1 cellular context compared by ENCODE assay signal in the genomic region with DNA sequence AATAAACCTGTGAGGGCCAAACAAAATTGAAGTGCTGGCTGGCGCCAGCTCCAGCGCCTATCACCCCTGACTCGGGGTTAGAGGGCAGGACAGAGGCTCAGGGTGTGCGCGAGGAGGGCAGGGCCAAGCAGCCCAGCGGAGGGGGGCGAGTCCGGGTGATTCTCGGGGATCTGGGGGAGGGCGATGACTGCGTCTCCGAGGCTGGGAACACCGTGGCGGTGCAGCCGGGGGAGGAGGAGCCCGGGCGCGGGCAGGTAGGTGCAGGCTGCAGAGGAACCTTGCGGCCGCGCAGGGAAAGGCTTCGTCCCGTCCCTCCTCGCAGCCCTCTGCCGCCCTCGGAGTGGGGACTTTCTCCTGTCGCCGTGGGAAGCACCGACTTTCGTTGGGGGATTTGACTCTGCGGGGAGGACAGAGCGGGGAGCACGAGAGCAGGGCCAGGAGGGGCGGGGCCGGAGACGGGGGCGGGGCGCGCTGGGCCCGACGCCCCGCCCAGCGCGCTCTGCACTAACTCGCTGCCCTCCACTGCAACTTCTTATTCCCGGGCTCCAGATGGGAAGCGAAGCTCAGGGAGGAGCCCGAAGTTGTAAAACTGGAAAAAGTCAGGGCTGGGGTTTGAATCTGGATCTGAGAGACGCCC.
TF ChIP-seq lines count a peak whose summit lies in the region.

No MANE protein-coding gene starts in this region.

TF ChIP-seq in HepG2, 621 proteins besides CTCF, POLR2A, EP300 and RAD21 (continued from another document):
- TF ChIP-seq, protein P1, sequence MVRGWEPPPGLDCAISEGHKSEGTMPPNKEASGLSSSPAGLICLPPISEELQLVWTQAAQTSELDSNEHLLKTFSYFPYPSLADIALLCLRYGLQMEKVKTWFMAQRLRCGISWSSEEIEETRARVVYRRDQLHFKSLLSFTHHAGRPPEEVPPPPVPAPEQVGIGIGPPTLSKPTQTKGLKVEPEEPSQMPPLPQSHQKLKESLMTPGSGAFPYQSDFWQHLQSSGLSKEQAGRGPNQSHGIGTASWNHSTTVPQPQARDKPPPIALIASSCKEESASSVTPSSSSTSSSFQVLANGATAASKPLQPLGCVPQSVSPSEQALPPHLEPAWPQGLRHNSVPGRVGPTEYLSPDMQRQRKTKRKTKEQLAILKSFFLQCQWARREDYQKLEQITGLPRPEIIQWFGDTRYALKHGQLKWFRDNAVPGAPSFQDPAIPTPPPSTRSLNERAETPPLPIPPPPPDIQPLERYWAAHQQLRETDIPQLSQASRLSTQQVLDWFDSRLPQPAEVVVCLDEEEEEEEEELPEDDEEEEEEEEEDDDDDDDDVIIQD (CRISPR knock-in tag; IDR thresholded peaks at IDR 0.05; ENCODE audit: low read depth) = no peak
- TF ChIP-seq MZF1 (CRISPR knock-in tag; IDR thresholded peaks at IDR 0.05; ENCODE audit: borderline replicate concordance) = no peak
- TF ChIP-seq RXRA (CRISPR knock-in tag; IDR thresholded peaks at IDR 0.05) = peak; percentile 55
- TF ChIP-seq ZNF337 (CRISPR knock-in tag; IDR thresholded peaks at IDR 0.05; ENCODE audit: borderline replicate concordance, low read depth) = no peak
- no peak for TF ChIP-seq HIVEP1 (CRISPR knock-in tag; IDR thresholded peaks at IDR 0.05)
- TF ChIP-seq ZFP37 (CRISPR knock-in tag; IDR thresholded peaks at IDR 0.05; ENCODE audit: borderline replicate concordance) = no peak
- TF ChIP-seq ZNF766 (CRISPR knock-in tag; IDR thresholded peaks at IDR 0.05; ENCODE audit: borderline replicate concordance) = no peak
- TF ChIP-seq, protein P2, sequence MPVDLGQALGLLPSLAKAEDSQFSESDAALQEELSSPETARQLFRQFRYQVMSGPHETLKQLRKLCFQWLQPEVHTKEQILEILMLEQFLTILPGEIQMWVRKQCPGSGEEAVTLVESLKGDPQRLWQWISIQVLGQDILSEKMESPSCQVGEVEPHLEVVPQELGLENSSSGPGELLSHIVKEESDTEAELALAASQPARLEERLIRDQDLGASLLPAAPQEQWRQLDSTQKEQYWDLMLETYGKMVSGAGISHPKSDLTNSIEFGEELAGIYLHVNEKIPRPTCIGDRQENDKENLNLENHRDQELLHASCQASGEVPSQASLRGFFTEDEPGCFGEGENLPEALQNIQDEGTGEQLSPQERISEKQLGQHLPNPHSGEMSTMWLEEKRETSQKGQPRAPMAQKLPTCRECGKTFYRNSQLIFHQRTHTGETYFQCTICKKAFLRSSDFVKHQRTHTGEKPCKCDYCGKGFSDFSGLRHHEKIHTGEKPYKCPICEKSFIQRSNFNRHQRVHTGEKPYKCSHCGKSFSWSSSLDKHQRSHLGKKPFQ (CRISPR knock-in tag; IDR thresholded peaks at IDR 0.05; ENCODE audit: insufficient replicate concordance) = no peak
- no peak for TF ChIP-seq NFIC (IDR thresholded peaks at IDR 0.05; ENCODE audit: low read length)
- TF ChIP-seq, protein P3, sequence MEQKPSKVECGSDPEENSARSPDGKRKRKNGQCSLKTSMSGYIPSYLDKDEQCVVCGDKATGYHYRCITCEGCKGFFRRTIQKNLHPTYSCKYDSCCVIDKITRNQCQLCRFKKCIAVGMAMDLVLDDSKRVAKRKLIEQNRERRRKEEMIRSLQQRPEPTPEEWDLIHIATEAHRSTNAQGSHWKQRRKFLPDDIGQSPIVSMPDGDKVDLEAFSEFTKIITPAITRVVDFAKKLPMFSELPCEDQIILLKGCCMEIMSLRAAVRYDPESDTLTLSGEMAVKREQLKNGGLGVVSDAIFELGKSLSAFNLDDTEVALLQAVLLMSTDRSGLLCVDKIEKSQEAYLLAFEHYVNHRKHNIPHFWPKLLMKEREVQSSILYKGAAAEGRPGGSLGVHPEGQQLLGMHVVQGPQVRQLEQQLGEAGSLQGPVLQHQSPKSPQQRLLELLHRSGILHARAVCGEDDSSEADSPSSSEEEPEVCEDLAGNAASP (CRISPR knock-in tag; IDR thresholded peaks at IDR 0.05; ENCODE audit: borderline replicate concordance) = no peak
- TF ChIP-seq WIZ (CRISPR knock-in tag; IDR thresholded peaks at IDR 0.05) = no peak
- TF ChIP-seq XRCC5 (optimal IDR thresholded peaks at IDR 0.05; ENCODE audit: low read length) = no peak
- TF ChIP-seq, protein P4, sequence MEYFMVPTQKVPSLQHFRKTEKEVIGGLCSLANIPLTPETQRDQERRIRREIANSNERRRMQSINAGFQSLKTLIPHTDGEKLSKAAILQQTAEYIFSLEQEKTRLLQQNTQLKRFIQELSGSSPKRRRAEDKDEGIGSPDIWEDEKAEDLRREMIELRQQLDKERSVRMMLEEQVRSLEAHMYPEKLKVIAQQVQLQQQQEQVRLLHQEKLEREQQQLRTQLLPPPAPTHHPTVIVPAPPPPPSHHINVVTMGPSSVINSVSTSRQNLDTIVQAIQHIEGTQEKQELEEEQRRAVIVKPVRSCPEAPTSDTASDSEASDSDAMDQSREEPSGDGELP (IDR thresholded peaks at IDR 0.05; ENCODE audit: borderline replicate concordance, low read depth) = no peak
- TF ChIP-seq ZNF713 (CRISPR knock-in tag; IDR thresholded peaks at IDR 0.05) = no peak
- TF ChIP-seq ZNF33B (CRISPR knock-in tag; IDR thresholded peaks at IDR 0.05) = no peak
- TF ChIP-seq IRF2 (CRISPR knock-in tag; IDR thresholded peaks at IDR 0.05) = 0 out of 2 replicates have a peak, but pooled peaks have one; percentile 12
- peak; percentile 53; the same call in 1 of the 2 replicates for TF ChIP-seq DMAP1 (CRISPR knock-in tag; IDR thresholded peaks at IDR 0.05)
- TF ChIP-seq LCORL (IDR thresholded peaks at IDR 0.05) = no peak
- 0 out of 2 replicates have a peak, but pooled peaks have one; percentile 45 for TF ChIP-seq LCORL (CRISPR knock-in tag; IDR thresholded peaks at IDR 0.05)
- peak; percentile 33; the same call in 1 of the 2 replicates for TF ChIP-seq KDM2A (CRISPR knock-in tag; IDR thresholded peaks at IDR 0.05; ENCODE audit: borderline replicate concordance, low read depth)
- 0 out of 2 replicates have a peak, but pooled peaks have one; percentile 33 for TF ChIP-seq SMAD3 (CRISPR knock-in tag; IDR thresholded peaks at IDR 0.05)
- TF ChIP-seq SOX13 (IDR thresholded peaks at IDR 0.05) = peak; percentile 26; the same call in 1 of the 2 replicates
- TF ChIP-seq SOX13 (CRISPR knock-in tag; conservative IDR thresholded peaks at IDR 0.05 in 1 of 2, IDR thresholded peaks at IDR 0.05 in 1 of 2) = no peak
- peak; percentile 59; the same call in 1 of the 2 replicates for TF ChIP-seq GABPB1 (CRISPR knock-in tag; IDR thresholded peaks at IDR 0.05)
- no peak for TF ChIP-seq ZNF629 (CRISPR knock-in tag; conservative IDR thresholded peaks at IDR 0.05)
- TF ChIP-seq, protein P5, sequence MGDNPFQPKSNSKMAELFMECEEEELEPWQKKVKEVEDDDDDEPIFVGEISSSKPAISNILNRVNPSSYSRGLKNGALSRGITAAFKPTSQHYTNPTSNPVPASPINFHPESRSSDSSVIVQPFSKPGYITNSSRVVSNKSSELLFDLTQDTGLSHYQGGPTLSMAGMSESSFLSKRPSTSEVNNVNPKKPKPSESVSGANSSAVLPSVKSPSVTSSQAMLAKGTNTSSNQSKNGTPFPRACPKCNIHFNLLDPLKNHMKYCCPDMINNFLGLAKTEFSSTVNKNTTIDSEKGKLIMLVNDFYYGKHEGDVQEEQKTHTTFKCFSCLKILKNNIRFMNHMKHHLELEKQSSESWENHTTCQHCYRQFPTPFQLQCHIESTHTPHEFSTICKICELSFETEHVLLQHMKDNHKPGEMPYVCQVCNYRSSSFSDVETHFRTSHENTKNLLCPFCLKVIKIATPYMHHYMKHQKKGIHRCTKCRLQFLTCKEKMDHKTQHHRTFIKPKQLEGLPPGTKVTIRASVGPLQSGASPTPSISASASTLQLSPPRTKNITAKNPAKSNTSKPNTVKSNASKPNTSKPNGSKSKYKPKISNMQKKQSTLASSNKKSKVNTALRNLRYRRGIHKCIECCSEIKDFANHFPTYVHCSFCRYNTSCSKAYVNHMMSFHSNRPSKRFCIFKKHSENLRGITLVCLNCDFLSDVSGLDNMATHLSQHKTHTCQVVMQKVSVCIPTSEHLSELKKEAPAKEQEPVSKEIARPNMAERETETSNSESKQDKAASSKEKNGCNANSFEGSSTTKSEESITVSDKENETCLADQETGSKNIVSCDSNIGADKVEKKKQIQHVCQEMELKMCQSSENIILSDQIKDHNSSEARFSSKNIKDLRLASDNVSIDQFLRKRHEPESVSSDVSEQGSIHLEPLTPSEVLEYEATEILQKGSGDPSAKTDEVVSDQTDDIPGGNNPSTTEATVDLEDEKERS (CRISPR knock-in tag; IDR thresholded peaks at IDR 0.05) = no peak
- TF ChIP-seq ZFX (CRISPR knock-in tag; IDR thresholded peaks at IDR 0.05; ENCODE audit: low read depth) = peak; percentile 41; the same call in 1 of the 2 replicates
- 0 out of 2 replicates have a peak, but pooled peaks have one; percentile 55 for TF ChIP-seq ZNF235 (CRISPR knock-in tag; IDR thresholded peaks at IDR 0.05; ENCODE audit: borderline replicate concordance)
- peak; percentile 54 for TF ChIP-seq SP4 (CRISPR knock-in tag; IDR thresholded peaks at IDR 0.05)
- TF ChIP-seq, protein P6, sequence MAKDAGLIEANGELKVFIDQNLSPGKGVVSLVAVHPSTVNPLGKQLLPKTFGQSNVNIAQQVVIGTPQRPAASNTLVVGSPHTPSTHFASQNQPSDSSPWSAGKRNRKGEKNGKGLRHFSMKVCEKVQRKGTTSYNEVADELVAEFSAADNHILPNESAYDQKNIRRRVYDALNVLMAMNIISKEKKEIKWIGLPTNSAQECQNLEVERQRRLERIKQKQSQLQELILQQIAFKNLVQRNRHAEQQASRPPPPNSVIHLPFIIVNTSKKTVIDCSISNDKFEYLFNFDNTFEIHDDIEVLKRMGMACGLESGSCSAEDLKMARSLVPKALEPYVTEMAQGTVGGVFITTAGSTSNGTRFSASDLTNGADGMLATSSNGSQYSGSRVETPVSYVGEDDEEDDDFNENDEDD (CRISPR knock-in tag; IDR thresholded peaks at IDR 0.05; ENCODE audit: borderline replicate concordance) = peak; percentile 13; the same call in 1 of the 2 replicates
- peak; percentile 22 for TF ChIP-seq PHF8 (CRISPR knock-in tag; IDR thresholded peaks at IDR 0.05)
- peak; percentile 45; the same call in 1 of the 2 replicates for TF ChIP-seq THAP11 (CRISPR knock-in tag; IDR thresholded peaks at IDR 0.05)
- peak; percentile 66 for TF ChIP-seq SALL1 (CRISPR knock-in tag; IDR thresholded peaks at IDR 0.05)
- no peak for TF ChIP-seq ATF7 (IDR thresholded peaks at IDR 0.05)
- no peak for TF ChIP-seq ATF7 (CRISPR knock-in tag; IDR thresholded peaks at IDR 0.05)
- TF ChIP-seq, protein P7, sequence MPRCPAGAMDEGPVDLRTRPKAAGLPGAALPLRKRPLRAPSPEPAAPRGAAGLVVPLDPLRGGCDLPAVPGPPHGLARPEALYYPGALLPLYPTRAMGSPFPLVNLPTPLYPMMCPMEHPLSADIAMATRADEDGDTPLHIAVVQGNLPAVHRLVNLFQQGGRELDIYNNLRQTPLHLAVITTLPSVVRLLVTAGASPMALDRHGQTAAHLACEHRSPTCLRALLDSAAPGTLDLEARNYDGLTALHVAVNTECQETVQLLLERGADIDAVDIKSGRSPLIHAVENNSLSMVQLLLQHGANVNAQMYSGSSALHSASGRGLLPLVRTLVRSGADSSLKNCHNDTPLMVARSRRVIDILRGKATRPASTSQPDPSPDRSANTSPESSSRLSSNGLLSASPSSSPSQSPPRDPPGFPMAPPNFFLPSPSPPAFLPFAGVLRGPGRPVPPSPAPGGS (CRISPR knock-in tag; IDR thresholded peaks at IDR 0.05) = peak; percentile 31; the same call in 1 of the 2 replicates
- no peak for TF ChIP-seq ZNF510 (CRISPR knock-in tag; IDR thresholded peaks at IDR 0.05; ENCODE audit: low read depth)
- TF ChIP-seq, protein P8, sequence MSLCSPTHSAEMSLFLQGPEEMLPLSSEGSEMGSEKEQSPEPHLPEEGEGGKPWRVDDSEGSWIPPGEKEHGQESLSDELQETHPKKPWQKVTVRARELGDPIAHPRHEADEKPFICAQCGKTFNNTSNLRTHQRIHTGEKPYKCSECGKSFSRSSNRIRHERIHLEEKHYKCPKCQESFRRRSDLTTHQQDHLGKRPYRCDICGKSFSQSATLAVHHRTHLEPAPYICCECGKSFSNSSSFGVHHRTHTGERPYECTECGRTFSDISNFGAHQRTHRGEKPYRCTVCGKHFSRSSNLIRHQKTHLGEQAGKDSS (CRISPR knock-in tag; IDR thresholded peaks at IDR 0.05; ENCODE audit: borderline replicate concordance, low read depth) = 0 out of 2 replicates have a peak, but pooled peaks have one; percentile 43
- peak; percentile 39 for TF ChIP-seq ZNF883 (CRISPR knock-in tag; IDR thresholded peaks at IDR 0.05; ENCODE audit: not compliant biosample characterization)
TF ChIP-seq in HepG2: peak in this region for 62.
